In genomic region chr14:93941293-93941910, GRCh38 we compare ENCODE assay signal across 9 cellular contexts. TPM values are rescaled to one million over a fixed set of nuclear protein-coding genes. Genes with fewer than 3 reads are reported as not detected.
DNase-seq lines count a peak whose midpoint lies in the region; ATAC-seq lines count a peak whose summit lies in the region.
"Had no signal": no experiment of that assay in that cellular context is flagged by ENCODE, and none has a peak within 500 bp of the region (broad histone marks: within the 10 kb centered on the region; RNA-seq: fewer than 3 reads in every experiment).

No MANE protein-coding gene starts in this region.

- in situ Hi-C loops in HAP-1 (cut with MboI; ENCODE audit: low sequenced_read_pairs), result loop anchor here (5.0 kb wide), 1 partner anchor 61 kb away; no protein-coding TSS in a partner anchor

- H3K4me1 ChIP-seq in HAP-1, result no peaks in the 10 kb centered on the region

- no peaks in the 10 kb centered on the region for H3K9me3 ChIP-seq in HAP-1

- H3K27me3 ChIP-seq in HAP-1 (ENCODE audit: low read depth), result no peaks in the 10 kb centered on the region

- H3K4me3 ChIP-seq in HAP-1, result no peak overlapping the region

- no peaks in the 10 kb centered on the region for H3K36me3 ChIP-seq in HAP-1 (replicated peaks)

- no peak for ATAC-seq in HG02571 (IDR thresholded peaks at IDR 0.05; ENCODE audit: unreplicated experiment)

- DNase-seq in DMS79 treated with DMSO at 0.1 percent for 48 hours (lab: John Stamatoyannopoulos, UW) (peak; percentile 95), NCI-H1694 (lab: John Stamatoyannopoulos, UW) (peak; percentile 80), amniotic epithelial cell (ENCODE audit: low read depth) (peak; percentile 71), myocyte (ENCODE audit: low read depth) (peak; percentile 95), GM03348 (ENCODE audit: low spot score) (no peak), ureter (ENCODE audit: low spot score) (no peak), HAP-1 (ENCODE audit: low spot score in 2 of 2) (no peak)
- DNase-seq: Right ventricle myocardium superior had no signal

RNA-seq across cellular contexts. Expression of gene FAM181A, which starts 14.3 kb away (rescaled TPM):
- not detected in 2 replicates for total RNA-seq in myocyte
- polyA plus RNA-seq in myocyte (2012), result not detected
- not detected for total RNA-seq in ureter
- total RNA-seq: Right ventricle myocardium superior had no signal

RNA-seq across cellular contexts. Expression of gene ASB2, which starts 35.0 kb away (rescaled TPM):
- total RNA-seq in myocyte (0.73 and 8.9 TPM in 2 replicates), ureter (35.1 TPM)
- polyA plus RNA-seq in myocyte (2012), result 1.5 TPM

RNA-seq across cellular contexts. Expression of gene CCDC197, which starts 55.7 kb away (rescaled TPM):
- total RNA-seq in myocyte, result not detected in 2 replicates
- not detected for polyA plus RNA-seq in myocyte (2012)
- total RNA-seq in ureter, result not detected

Comparison
In these comparisons a context has a peak if more than half of its experiments do, and no peak if none do; other contexts are left out.
1. DNase-seq: peak in DMS79 treated with DMSO at 0.1 percent for 48 hours (single experiment), NCI-H1694 (single experiment), amniotic epithelial cell (single experiment) and myocyte (single experiment); none in GM03348 (single experiment), ureter (single experiment) and HAP-1 (0 of 2).